ENCODE assay signal across 1 cellular context in the genomic region with DNA sequence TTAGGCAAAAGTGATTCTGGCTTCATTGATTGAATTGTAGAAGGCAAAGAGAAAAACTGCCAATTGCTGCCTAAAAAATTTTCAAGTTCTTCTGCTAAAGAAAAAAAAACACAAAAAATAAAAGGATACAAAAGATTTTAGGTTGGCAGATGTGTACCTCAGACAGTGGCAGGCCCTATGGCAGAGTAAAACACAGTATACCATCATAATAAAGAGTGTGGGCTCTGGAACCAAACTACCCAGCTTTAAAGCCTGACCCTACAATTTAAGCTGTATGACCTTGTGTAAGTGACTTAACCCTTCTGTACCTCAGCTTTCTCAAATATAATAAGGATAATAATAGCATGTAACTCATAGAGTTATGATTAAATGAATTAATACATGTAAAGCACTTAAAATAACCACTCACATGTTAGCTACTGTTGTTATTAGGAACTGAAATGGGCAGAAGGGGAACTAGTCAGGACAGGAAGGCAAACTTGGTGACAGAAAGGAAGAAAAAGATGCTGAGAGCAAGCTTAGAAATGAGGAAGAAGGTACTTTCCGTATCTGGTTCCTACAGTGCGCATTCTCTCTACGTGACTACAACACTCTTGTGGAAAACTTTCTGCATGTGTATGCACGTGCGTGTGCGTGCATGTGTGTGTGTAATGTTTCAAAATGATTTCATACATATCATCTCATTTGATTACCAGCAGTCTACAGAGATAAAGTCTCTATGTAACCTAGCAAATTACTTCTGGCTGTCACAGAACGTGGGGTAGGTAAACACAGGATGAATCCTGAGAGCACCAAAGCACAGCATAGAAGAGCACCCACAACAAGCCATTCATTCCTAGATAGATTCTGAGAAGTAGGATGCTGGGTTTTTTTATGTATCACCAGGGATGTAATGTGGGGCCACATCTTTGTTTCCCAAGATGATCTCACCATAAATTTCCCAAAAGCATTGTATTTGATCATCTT.
TF ChIP-seq lines count a peak whose summit lies in the region.

No MANE protein-coding gene starts in this region.

TF ChIP-seq in HepG2, 621 proteins besides CTCF, POLR2A, EP300 and RAD21 (continued from another document):
- TF ChIP-seq, protein P1, sequence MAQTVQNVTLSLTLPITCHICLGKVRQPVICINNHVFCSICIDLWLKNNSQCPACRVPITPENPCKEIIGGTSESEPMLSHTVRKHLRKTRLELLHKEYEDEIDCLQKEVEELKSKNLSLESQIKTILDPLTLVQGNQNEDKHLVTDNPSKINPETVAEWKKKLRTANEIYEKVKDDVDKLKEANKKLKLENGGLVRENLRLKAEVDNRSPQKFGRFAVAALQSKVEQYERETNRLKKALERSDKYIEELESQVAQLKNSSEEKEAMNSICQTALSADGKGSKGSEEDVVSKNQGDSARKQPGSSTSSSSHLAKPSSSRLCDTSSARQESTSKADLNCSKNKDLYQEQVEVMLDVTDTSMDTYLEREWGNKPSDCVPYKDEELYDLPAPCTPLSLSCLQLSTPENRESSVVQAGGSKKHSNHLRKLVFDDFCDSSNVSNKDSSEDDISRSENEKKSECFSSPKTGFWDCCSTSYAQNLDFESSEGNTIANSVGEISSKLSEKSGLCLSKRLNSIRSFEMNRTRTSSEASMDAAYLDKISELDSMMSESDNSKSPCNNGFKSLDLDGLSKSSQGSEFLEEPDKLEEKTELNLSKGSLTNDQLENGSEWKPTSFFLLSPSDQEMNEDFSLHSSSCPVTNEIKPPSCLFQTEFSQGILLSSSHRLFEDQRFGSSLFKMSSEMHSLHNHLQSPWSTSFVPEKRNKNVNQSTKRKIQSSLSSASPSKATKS (CRISPR knock-in tag; IDR thresholded peaks at IDR 0.05) = no peak
- no peak for TF ChIP-seq TAF15 (IDR thresholded peaks at IDR 0.05; ENCODE audit: low read depth, low read length, poor library complexity, severe bottlenecking)
- TF ChIP-seq POLR2AphosphoS2 (IDR thresholded peaks at IDR 0.05; ENCODE audit: low read depth, low read length) = no peak
- TF ChIP-seq, protein P2, sequence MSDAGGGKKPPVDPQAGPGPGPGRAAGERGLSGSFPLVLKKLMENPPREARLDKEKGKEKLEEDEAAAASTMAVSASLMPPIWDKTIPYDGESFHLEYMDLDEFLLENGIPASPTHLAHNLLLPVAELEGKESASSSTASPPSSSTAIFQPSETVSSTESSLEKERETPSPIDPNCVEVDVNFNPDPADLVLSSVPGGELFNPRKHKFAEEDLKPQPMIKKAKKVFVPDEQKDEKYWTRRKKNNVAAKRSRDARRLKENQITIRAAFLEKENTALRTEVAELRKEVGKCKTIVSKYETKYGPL (CRISPR knock-in tag; IDR thresholded peaks at IDR 0.05) = no peak
- TF ChIP-seq, protein P3, sequence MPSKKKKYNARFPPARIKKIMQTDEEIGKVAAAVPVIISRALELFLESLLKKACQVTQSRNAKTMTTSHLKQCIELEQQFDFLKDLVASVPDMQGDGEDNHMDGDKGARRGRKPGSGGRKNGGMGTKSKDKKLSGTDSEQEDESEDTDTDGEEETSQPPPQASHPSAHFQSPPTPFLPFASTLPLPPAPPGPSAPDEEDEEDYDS (CRISPR knock-in tag; IDR thresholded peaks at IDR 0.05) = no peak
- TF ChIP-seq ATAD3A (CRISPR knock-in tag; IDR thresholded peaks at IDR 0.05) = no peak
- TF ChIP-seq, protein P4, sequence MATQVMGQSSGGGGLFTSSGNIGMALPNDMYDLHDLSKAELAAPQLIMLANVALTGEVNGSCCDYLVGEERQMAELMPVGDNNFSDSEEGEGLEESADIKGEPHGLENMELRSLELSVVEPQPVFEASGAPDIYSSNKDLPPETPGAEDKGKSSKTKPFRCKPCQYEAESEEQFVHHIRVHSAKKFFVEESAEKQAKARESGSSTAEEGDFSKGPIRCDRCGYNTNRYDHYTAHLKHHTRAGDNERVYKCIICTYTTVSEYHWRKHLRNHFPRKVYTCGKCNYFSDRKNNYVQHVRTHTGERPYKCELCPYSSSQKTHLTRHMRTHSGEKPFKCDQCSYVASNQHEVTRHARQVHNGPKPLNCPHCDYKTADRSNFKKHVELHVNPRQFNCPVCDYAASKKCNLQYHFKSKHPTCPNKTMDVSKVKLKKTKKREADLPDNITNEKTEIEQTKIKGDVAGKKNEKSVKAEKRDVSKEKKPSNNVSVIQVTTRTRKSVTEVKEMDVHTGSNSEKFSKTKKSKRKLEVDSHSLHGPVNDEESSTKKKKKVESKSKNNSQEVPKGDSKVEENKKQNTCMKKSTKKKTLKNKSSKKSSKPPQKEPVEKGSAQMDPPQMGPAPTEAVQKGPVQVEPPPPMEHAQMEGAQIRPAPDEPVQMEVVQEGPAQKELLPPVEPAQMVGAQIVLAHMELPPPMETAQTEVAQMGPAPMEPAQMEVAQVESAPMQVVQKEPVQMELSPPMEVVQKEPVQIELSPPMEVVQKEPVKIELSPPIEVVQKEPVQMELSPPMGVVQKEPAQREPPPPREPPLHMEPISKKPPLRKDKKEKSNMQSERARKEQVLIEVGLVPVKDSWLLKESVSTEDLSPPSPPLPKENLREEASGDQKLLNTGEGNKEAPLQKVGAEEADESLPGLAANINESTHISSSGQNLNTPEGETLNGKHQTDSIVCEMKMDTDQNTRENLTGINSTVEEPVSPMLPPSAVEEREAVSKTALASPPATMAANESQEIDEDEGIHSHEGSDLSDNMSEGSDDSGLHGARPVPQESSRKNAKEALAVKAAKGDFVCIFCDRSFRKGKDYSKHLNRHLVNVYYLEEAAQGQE (IDR thresholded peaks at IDR 0.05; ENCODE audit: borderline replicate concordance in 1 of 2, low read depth in 1 of 2, low read length in 2 of 2) = no peak
TF ChIP-seq in HepG2: peak in this region for 0.
